ENCODE assay signal across 9 cellular contexts in genomic region chr12:74412607-74413230, GRCh38.
DNase-seq lines count a peak whose midpoint lies in the region; ATAC-seq, FAIRE-seq and TF ChIP-seq lines count a peak whose summit lies in the region.
"Had no signal": no experiment of that assay in that cellular context is flagged by ENCODE, and none has a peak within 500 bp of the region (broad histone marks: within the 10 kb centered on the region; RNA-seq: fewer than 3 reads in every experiment).

No MANE protein-coding gene starts in this region.

- no peaks in the 10 kb centered on the region for H3K27me3 Mint-ChIP-seq in astrocyte (ENCODE audit: low read depth, unreplicated experiment)
- no peaks in the 10 kb centered on the region for H3K27me3 Mint-ChIP-seq in activated CD8-positive, alpha-beta memory T cell treated with anti-CD3 and anti-CD28 coated beads, Interleukin-2, amount 10 ng/mL, durations not matched to agents 7 days and 5 days

- no peaks in the 10 kb centered on the region for H3K36me3 Mint-ChIP-seq in astrocyte (ENCODE audit: low read depth, unreplicated experiment)
- no peaks in the 10 kb centered on the region for H3K36me3 Mint-ChIP-seq in activated CD8-positive, alpha-beta memory T cell treated with anti-CD3 and anti-CD28 coated beads, Interleukin-2, amount 10 ng/mL, durations not matched to agents 7 days and 5 days

- no peak overlapping the region for H3K4me2 ChIP-seq in astrocyte (ENCODE audit: low read length)

- H3K9ac ChIP-seq in astrocyte (ENCODE audit: low read length) = no peak overlapping the region

- no peak for ATAC-seq in activated CD8-positive, alpha-beta memory T cell treated with anti-CD3 and anti-CD28 coated beads, Interleukin-2, amount 10 ng/mL, durations not matched to agents 7 days and 5 days
- ATAC-seq in HG03469 (IDR thresholded peaks at IDR 0.05; ENCODE audit: unreplicated experiment) = no peak

- no peak for TF ChIP-seq POLR2A in suprapubic skin (IDR thresholded peaks at IDR 0.05)

- no peaks in the 10 kb centered on the region for H3K4me1 Mint-ChIP-seq in astrocyte (ENCODE audit: low read depth, unreplicated experiment)
- no peaks in the 10 kb centered on the region for H3K4me1 Mint-ChIP-seq in activated CD8-positive, alpha-beta memory T cell treated with anti-CD3 and anti-CD28 coated beads, Interleukin-2, amount 10 ng/mL, durations not matched to agents 7 days and 5 days

- H3K9me3 Mint-ChIP-seq in astrocyte (ENCODE audit: unreplicated experiment) = no peaks in the 10 kb centered on the region
- H3K9me3 Mint-ChIP-seq in activated CD8-positive, alpha-beta memory T cell treated with anti-CD3 and anti-CD28 coated beads, Interleukin-2, amount 10 ng/mL, durations not matched to agents 7 days and 5 days (ENCODE audit: low read depth) = no peaks in the 10 kb centered on the region

- FAIRE-seq in astrocyte (lab: Jason Lieb, UNC) = no peak

- WGBS in suprapubic skin = 48% methylated on average over 2 of the region's 2 CpGs

- no peak overlapping the region for H3K4me3 ChIP-seq in astrocyte (ENCODE audit: insufficient read depth, low read depth, low read length)
- no peak overlapping the region for H3K4me3 ChIP-seq in suprapubic skin

- TF ChIP-seq EP300 in suprapubic skin (IDR thresholded peaks at IDR 0.05) = no peak

- H3K4me1 ChIP-seq in astrocyte (ENCODE audit: insufficient read depth, low read length) (no peaks in the 10 kb centered on the region), suprapubic skin (no peaks in the 10 kb centered on the region)

- H3K27me3 ChIP-seq in astrocyte (ENCODE audit: insufficient read depth, low read length) (no peaks in the 10 kb centered on the region), suprapubic skin (no peaks in the 10 kb centered on the region)

- H3K27ac Mint-ChIP-seq in astrocyte (ENCODE audit: unreplicated experiment) = no peak overlapping the region
- H3K27ac Mint-ChIP-seq in activated CD8-positive, alpha-beta memory T cell treated with anti-CD3 and anti-CD28 coated beads, Interleukin-2, amount 10 ng/mL, durations not matched to agents 7 days and 5 days = no peak overlapping the region

- no peak overlapping the region for H3K27ac ChIP-seq in astrocyte (ENCODE audit: low read depth, low read length)
- H3K27ac ChIP-seq in suprapubic skin = no peak overlapping the region

- no peaks in the 10 kb centered on the region for H3K79me2 ChIP-seq in astrocyte (ENCODE audit: insufficient read depth, low read length)

- no peak overlapping the region for H2AFZ ChIP-seq in astrocyte (ENCODE audit: low read depth, low read length)

- peak; percentile 34 for TF ChIP-seq CTCF in astrocyte (IDR thresholded peaks at IDR 0.05; ENCODE audit: insufficient read depth, low read depth, low read length)
- TF ChIP-seq CTCF in suprapubic skin (IDR thresholded peaks at IDR 0.05) = no peak

- H3K36me3 ChIP-seq in astrocyte (ENCODE audit: insufficient read depth, low read length) = no peaks in the 10 kb centered on the region
- H3K36me3 ChIP-seq in suprapubic skin = no peaks in the 10 kb centered on the region

- peak; percentile 70 for DNase-seq in DMS53 treated with DMSO at 0.1 percent for 48 hours (lab: John Stamatoyannopoulos, UW; ENCODE audit: unreplicated experiment)
- DNase-seq in Kasumi-1 (lab: John Stamatoyannopoulos, UW) = peak; percentile 34 to 50
- DNase-seq in astrocyte (ENCODE audit: low read depth) = peak; percentile 2
- DNase-seq in medulla oblongata (ENCODE audit: extremely low spot score) = peak; percentile 57
- no peak for DNase-seq in suprapubic skin (ENCODE audit: low spot score in 2 of 2)
- DNase-seq in germinal center (ENCODE audit: low spot score) = no peak
- DNase-seq in activated CD8-positive, alpha-beta memory T cell treated with anti-CD3 and anti-CD28 coated beads, Interleukin-2, amount 10 ng/mL, durations not matched to agents 7 days and 5 days = no peak
- DNase-seq: T1000 had no signal

- H3K9me3 ChIP-seq in astrocyte (ENCODE audit: insufficient read depth, low read depth, low read length) (no peaks in the 10 kb centered on the region), suprapubic skin (no peaks in the 10 kb centered on the region)

- no peak overlapping the region for H3K4me3 Mint-ChIP-seq in astrocyte (ENCODE audit: unreplicated experiment)
- H3K4me3 Mint-ChIP-seq in activated CD8-positive, alpha-beta memory T cell treated with anti-CD3 and anti-CD28 coated beads, Interleukin-2, amount 10 ng/mL, durations not matched to agents 7 days and 5 days = no peak overlapping the region

- CTCF ChIA-PET in activated CD8-positive, alpha-beta memory T cell treated with anti-CD3 and anti-CD28 coated beads, Interleukin-2, amount 10 ng/mL, durations not matched to agents 7 days and 5 days (lab: Charles Lee) = no interaction called here

- no peaks in the 10 kb centered on the region for H4K20me1 ChIP-seq in astrocyte (ENCODE audit: insufficient read depth, low read length)

Comparison
In these comparisons a context has a peak if more than half of its experiments do, and no peak if none do; other contexts are left out.
1. DNase-seq: peak in DMS53 treated with DMSO at 0.1 percent for 48 hours (single experiment), Kasumi-1 (2 of 2), astrocyte (single experiment) and medulla oblongata (single experiment); none in suprapubic skin (0 of 2), germinal center (single experiment) and activated CD8-positive, alpha-beta memory T cell treated with anti-CD3 and anti-CD28 coated beads, Interleukin-2, amount 10 ng/mL, durations not matched to agents 7 days and 5 days (single experiment).